31 cellular contexts compared by ENCODE assay signal in the genomic region with DNA sequence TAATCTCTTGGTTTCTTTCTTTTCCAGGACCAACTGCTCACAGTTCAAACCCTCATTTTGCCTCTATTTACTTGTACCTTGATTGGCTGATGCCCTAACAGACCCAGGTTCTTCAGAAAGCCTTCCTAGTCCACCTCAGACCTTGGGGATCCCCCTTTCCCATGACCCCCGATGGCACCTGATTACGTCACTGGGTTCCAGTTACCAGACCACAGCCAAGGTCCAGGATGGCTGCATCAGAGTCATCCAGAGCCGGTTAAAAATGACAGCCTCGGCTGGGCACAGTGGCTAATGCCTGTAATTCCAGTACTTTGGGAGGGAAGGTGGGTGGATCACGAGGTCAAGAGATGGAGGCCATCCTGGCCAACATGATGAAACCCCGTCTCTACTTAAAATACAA. TPM values are rescaled to one million over a fixed set of nuclear protein-coding genes. Genes with fewer than 3 reads are reported as not detected.
"Had no signal": no experiment of that assay in that cellular context is flagged by ENCODE, and none has a peak within 500 bp of the region (broad histone marks: within the 10 kb centered on the region; RNA-seq: fewer than 3 reads in every experiment).

No MANE protein-coding gene starts in this region.

- DNase-seq: hippocampal formation; immature natural killer cell; kidney; left ventricle myocardium inferior; midbrain; mucosa of descending colon; naive thymus-derived CD8-positive, alpha-beta T cell; nucleus accumbens; pancreas; posterior cingulate gyrus; retina; right cardiac atrium; sigmoid colon; small intestine; spleen; stimulated activated CD4-positive, alpha-beta T cell treated with anti-CD3 and anti-CD28 coated beads, Interleukin-4, amount 100 ng/mL, for 24 hours; stimulated activated naive CD8-positive, alpha-beta T cell treated with anti-CD3 and anti-CD28 coated beads, Interleukin-15, Interleukin-2, amounts not matched to agents 100 U/mL and 50 U/mL, for 24 hours; stomach; tibial artery; trophoblast cell; upper lobe of right lung; uterus had no signal

- H3K4me1 ChIP-seq: pancreas, prostate gland, sigmoid colon, suprapubic skin, upper lobe of right lung, uterus had no signal

- H3K27ac ChIP-seq: left ventricle myocardium inferior, pancreas, prostate gland, sigmoid colon, spleen, stomach, suprapubic skin, thoracic aorta, tibial artery, upper lobe of right lung, uterus had no signal

- H3K4me3 ChIP-seq: left ventricle myocardium inferior, lung, mucosa of descending colon, pancreas, prostate gland, sigmoid colon, spleen, stomach, suprapubic skin, thoracic aorta, tibial artery, upper lobe of right lung, uterus had no signal

- H3K9me3 ChIP-seq: left ventricle myocardium inferior, mucosa of descending colon, pancreas, prostate gland, sigmoid colon, spleen, stomach, suprapubic skin, thoracic aorta, tibial artery, upper lobe of right lung, uterus had no signal

- H3K4me3 Mint-ChIP-seq: immature natural killer cell; nephron; neural crest cell; stimulated activated effector memory CD8-positive, alpha-beta T cell treated with anti-CD3 and anti-CD28 coated beads, Interleukin-12 subunit alpha, Interleukin-12 subunit beta, amount 100 ng/mL, for 72 hours had no signal

- H3K27ac Mint-ChIP-seq: immature natural killer cell; nephron; stimulated activated effector memory CD8-positive, alpha-beta T cell treated with anti-CD3 and anti-CD28 coated beads, Interleukin-12 subunit alpha, Interleukin-12 subunit beta, amount 100 ng/mL, for 72 hours had no signal

- H3K36me3 ChIP-seq: left ventricle myocardium inferior, pancreas, prostate gland, sigmoid colon, stomach, suprapubic skin, thoracic aorta, tibial artery, upper lobe of right lung, uterus had no signal

- H3K27me3 ChIP-seq: pancreas, spleen, upper lobe of right lung, uterus had no signal

- H3K36me3 Mint-ChIP-seq: immature natural killer cell; stimulated activated effector memory CD8-positive, alpha-beta T cell treated with anti-CD3 and anti-CD28 coated beads, Interleukin-12 subunit alpha, Interleukin-12 subunit beta, amount 100 ng/mL, for 72 hours had no signal

- FAIRE-seq: islet of Langerhans, kidney, pancreas, small intestine had no signal

- ATAC-seq: mucosa of descending colon; naive thymus-derived CD8-positive, alpha-beta T cell; pancreas; right cardiac atrium; stimulated activated effector memory CD8-positive, alpha-beta T cell treated with anti-CD3 and anti-CD28 coated beads, Interleukin-12 subunit alpha, Interleukin-12 subunit beta, amount 100 ng/mL, for 72 hours; stimulated activated naive CD8-positive, alpha-beta T cell treated with anti-CD3 and anti-CD28 coated beads, Interleukin-15, Interleukin-2, amounts not matched to agents 100 U/mL and 50 U/mL, for 24 hours; upper lobe of right lung had no signal

- H3K9me3 Mint-ChIP-seq: immature natural killer cell; naive thymus-derived CD8-positive, alpha-beta T cell; nephron; neural crest cell; stimulated activated effector memory CD8-positive, alpha-beta T cell treated with anti-CD3 and anti-CD28 coated beads, Interleukin-12 subunit alpha, Interleukin-12 subunit beta, amount 100 ng/mL, for 72 hours had no signal

RNA-seq across cellular contexts. Expression of a gene that starts 4.5 kb away (rescaled TPM):
- total RNA-seq: myocyte had no signal
